ENCODE assay signal across 8 cellular contexts in genomic region chr2:25376750-25377621, GRCh38. TPM values are rescaled to one million over a fixed set of nuclear protein-coding genes. Genes with fewer than 3 reads are reported as not detected.
DNase-seq lines count a peak whose midpoint lies in the region; ATAC-seq and TF ChIP-seq lines count a peak whose summit lies in the region.

No MANE protein-coding gene starts in this region.

- H3K4me1 Mint-ChIP-seq in activated CD4-positive, alpha-beta memory T cell treated with anti-CD3 and anti-CD28 coated beads, Interleukin-2, amount 10 ng/mL, durations not matched to agents 7 days and 5 days, result peaks cover 28% of the 10 kb centered on the region

- H3K9me3 Mint-ChIP-seq in activated CD4-positive, alpha-beta memory T cell treated with anti-CD3 and anti-CD28 coated beads, Interleukin-2, amount 10 ng/mL, durations not matched to agents 7 days and 5 days, result no peaks in the 10 kb centered on the region

- DNase-seq in COLO668 (lab: John Stamatoyannopoulos, UW; ENCODE audit: unreplicated experiment) (peak; percentile 94), HL-60 (ENCODE audit: low read depth in 1 of 2, low spot score in 1 of 2) (peak; percentile 73 to 87), NCI-H82 (lab: John Stamatoyannopoulos, UW) (peak; percentile 92), ecto neural progenitor cell (ENCODE audit: low spot score) (peak; percentile 91), lung (ENCODE audit: low spot score) (peak; percentile 82)
- peak; percentile 95 for DNase-seq in activated CD4-positive, alpha-beta memory T cell treated with anti-CD3 and anti-CD28 coated beads, Interleukin-2, amount 10 ng/mL, durations not matched to agents 7 days and 5 days
- peak; percentile 83 to 89 (median 86) for DNase-seq in stimulated activated CD4-positive, alpha-beta T cell treated with anti-CD3 and anti-CD28 coated beads, TNF-alpha, amount 100 ng/mL, for 48 hours (ENCODE audit: low read depth in 3 of 3)

- H3K9me3 ChIP-seq in lung (ENCODE audit: control insufficient read depth in 2 of 2, insufficient read depth in 1 of 2, low read length in 1 of 2), result no peaks in the 10 kb centered on the region

- POLR2A ChIA-PET in activated CD4-positive, alpha-beta memory T cell treated with anti-CD3 and anti-CD28 coated beads, Interleukin-2, amount 10 ng/mL, durations not matched to agents 7 days and 5 days (lab: Charles Lee), result interaction anchor here (0.9 to 3.8 kb wide), 10 partner anchors 9 to 181 kb away, joined by 3 to 41 read pairs (median 6); no protein-coding TSS in a partner anchor

- peaks cover 25% of the 10 kb centered on the region for H3K36me3 Mint-ChIP-seq in activated CD4-positive, alpha-beta memory T cell treated with anti-CD3 and anti-CD28 coated beads, Interleukin-2, amount 10 ng/mL, durations not matched to agents 7 days and 5 days (ENCODE audit: low read depth)

- peak overlapping the region; percentile 49 for H3K4me3 Mint-ChIP-seq in activated CD4-positive, alpha-beta memory T cell treated with anti-CD3 and anti-CD28 coated beads, Interleukin-2, amount 10 ng/mL, durations not matched to agents 7 days and 5 days

- H3K4me1 ChIP-seq in lung (ENCODE audit: control insufficient read depth in 2 of 2, insufficient read depth in 2 of 2, low read length in 2 of 2), result peaks cover 0 to 8% of the 10 kb centered on the region in 2 donors

- CTCF ChIA-PET in activated CD4-positive, alpha-beta memory T cell treated with anti-CD3 and anti-CD28 coated beads, Interleukin-2, amount 10 ng/mL, durations not matched to agents 7 days and 5 days (lab: Charles Lee), result interaction anchor here (0.8 to 11.1 kb wide), 19 partner anchors 9 to 402 kb away, joined by 3 to 131 read pairs (median 6); no protein-coding TSS in a partner anchor

- no peaks in the 10 kb centered on the region for H3K36me3 ChIP-seq in lung (ENCODE audit: control insufficient read depth in 2 of 2, insufficient read depth in 2 of 2, low read length in 2 of 2)

- H3K27me3 Mint-ChIP-seq in activated CD4-positive, alpha-beta memory T cell treated with anti-CD3 and anti-CD28 coated beads, Interleukin-2, amount 10 ng/mL, durations not matched to agents 7 days and 5 days, result no peaks in the 10 kb centered on the region

- H3K27ac Mint-ChIP-seq in activated CD4-positive, alpha-beta memory T cell treated with anti-CD3 and anti-CD28 coated beads, Interleukin-2, amount 10 ng/mL, durations not matched to agents 7 days and 5 days, result peak overlapping the region; percentile 96

- H3K27ac ChIP-seq in HL-60 (replicated peaks) (peak overlapping the region; percentile 14; the same call in 1 of the 2 replicates), lung (ENCODE audit: low read depth in 1 of 2, low read length in 1 of 2) (peak overlapping the region in 1 of 2 donors; percentile 9)

- peak; percentile 92 for ATAC-seq in GM19467 (IDR thresholded peaks at IDR 0.05; ENCODE audit: unreplicated experiment)
- ATAC-seq in lung (ENCODE audit: insufficient read depth, low FRiP score), result peak; percentile 92

- TF ChIP-seq CTCF in HL-60 (IDR thresholded peaks at IDR 0.05; ENCODE audit: insufficient read depth, low read length), result peak; percentile 60
- TF ChIP-seq CTCF in lung (IDR thresholded peaks at IDR 0.05; ENCODE audit: control extremely low read depth, extremely low read depth), result peak; percentile 87

- H3K4me3 ChIP-seq in HL-60 (replicated peaks; ENCODE audit: insufficient read depth, low read length) (no peak overlapping the region), lung (no peak overlapping the region)

- 16 to 18% methylated on average over 47 to 52 of the region's 52 CpGs for WGBS in lung, 2 donors

- H3K27me3 ChIP-seq in HL-60 (ENCODE audit: insufficient read depth, poor library complexity, severe bottlenecking) (no peaks in the 10 kb centered on the region), lung (ENCODE audit: control insufficient read depth, insufficient read depth) (no peaks in the 10 kb centered on the region)

RNA-seq across cellular contexts. Expression of gene DNMT3A, which starts 35.3 kb away (rescaled TPM):
- total RNA-seq in activated CD4-positive, alpha-beta memory T cell treated with anti-CD3 and anti-CD28 coated beads, Interleukin-2, amount 10 ng/mL, durations not matched to agents 7 days and 5 days, result 10 to 100 TPM; 43.2 to 45.5 TPM
- total RNA-seq in lung, result 10 to 100 TPM; 41.2 to 61.0 TPM
- polyA plus RNA-seq in lung, result 10 to 100 TPM in 1 of 2 donors, 1 to 10 TPM in 1; 9.2 to 12.6 TPM
